Comparison of ENCODE assay signal across 8 cellular contexts in the genomic region with DNA sequence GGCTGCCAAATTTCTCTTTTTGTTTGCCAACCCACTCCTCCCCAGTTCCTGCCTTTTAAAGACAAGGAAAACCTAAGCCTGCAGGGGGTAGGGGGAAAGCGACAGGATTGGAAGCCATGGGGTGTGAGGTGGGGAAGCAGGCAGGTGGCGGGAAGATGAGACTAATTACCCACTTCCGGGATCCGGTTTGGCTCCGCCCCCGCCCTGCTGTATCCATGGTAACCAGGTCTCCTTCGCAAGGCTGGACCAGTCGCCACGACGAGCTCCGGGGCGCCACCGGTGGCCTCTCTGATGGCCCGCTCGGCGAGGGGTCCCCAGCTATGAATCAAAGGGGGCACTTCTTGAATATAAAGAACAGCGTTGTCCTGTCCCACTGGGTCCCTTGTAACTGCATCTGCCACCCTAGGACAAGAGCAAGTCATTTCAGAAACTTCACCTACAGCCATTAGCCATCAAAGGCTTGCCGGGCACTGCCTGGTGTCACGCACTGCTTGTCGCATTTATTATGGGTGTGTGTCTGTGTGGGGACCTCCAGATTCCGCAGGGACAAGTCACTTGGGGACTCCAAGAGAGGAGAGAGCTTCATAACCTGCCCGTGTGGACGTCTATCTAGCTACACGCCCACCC. TPM values are rescaled to one million over a fixed set of nuclear protein-coding genes. Genes with fewer than 3 reads are reported as not detected.
DNase-seq lines count a peak whose midpoint lies in the region; TF ChIP-seq lines count a peak whose summit lies in the region.

No MANE protein-coding gene starts in this region.

- H3K4me3 Mint-ChIP-seq in CD14-positive monocyte: peak overlapping the region in 1 of 2 donors; percentile 15

- DNase-seq in activated gamma-delta T cell treated with Interleukin-2 at 50 U/mL for 16 hours (peak; percentile 29), activated gamma-delta T cell (lab: John Stamatoyannopoulos, UW) (no peak), epithelial cell of esophagus (ENCODE audit: low read depth) (peak; percentile 14), H4 (ENCODE audit: low spot score) (no peak), CD14-positive monocyte (ENCODE audit: low spot score) (no peak), GOT3 (lab: John Stamatoyannopoulos, UW) (no peak)
- DNase-seq in activated CD4-positive, alpha-beta T cell treated with anti-CD3 and anti-CD28 coated beads for 4 hours: peak; percentile 46
- DNase-seq in stimulated activated CD8-positive, alpha-beta memory T cell treated with anti-CD3 and anti-CD28 coated beads, Interleukin-12 subunit alpha, Interleukin-12 subunit beta, amount 100 ng/mL, for 24 hours (ENCODE audit: extremely low read depth): peak; percentile 25

- no peak overlapping the region for H3K4me3 ChIP-seq in epithelial cell of esophagus (ENCODE audit: low read length)

- intact Hi-C loops in CD14-positive monocyte (cut with micrococcal nuclease): no loop called here

- peak overlapping the region in 1 of 7 donors; percentile 50 for H3K27ac Mint-ChIP-seq in CD14-positive monocyte

- peaks cover 0 to 3% (median 0%) of the 10 kb centered on the region in 7 donors for H3K9me3 Mint-ChIP-seq in CD14-positive monocyte

- no peaks in the 10 kb centered on the region for H3K36me3 Mint-ChIP-seq in CD14-positive monocyte

- no peak for TF ChIP-seq CTCF in epithelial cell of esophagus (IDR thresholded peaks at IDR 0.05; ENCODE audit: insufficient read depth, low read depth, low read length, missing control alignments)
- TF ChIP-seq CTCF in CD14-positive monocyte (IDR thresholded peaks at IDR 0.05): no peak

- H3K4me1 Mint-ChIP-seq in CD14-positive monocyte: no peaks in the 10 kb centered on the region

- peaks cover 11 to 46% (median 19%) of the 10 kb centered on the region in 3 donors for H3K27me3 Mint-ChIP-seq in CD14-positive monocyte (ENCODE audit: low read depth in 3 of 3)

RNA-seq across cellular contexts. Expression of gene LMTK2, which starts 55.4 kb away (rescaled TPM):
- total RNA-seq in H4 (2014; rRNA removed; shearing (Covaris generic)): 7.1 and 7.5 TPM in 2 replicates
- 1 to 10 TPM; 1.7 to 1.8 TPM for polyA plus RNA-seq in CD14-positive monocyte

Comparison
In these comparisons a context has a peak if more than half of its experiments do, and no peak if none do; other contexts are left out.
1. DNase-seq: peak in activated gamma-delta T cell treated with Interleukin-2 at 50 U/mL for 16 hours (single experiment), activated CD4-positive, alpha-beta T cell treated with anti-CD3 and anti-CD28 coated beads for 4 hours (2 of 2), epithelial cell of esophagus (single experiment) and stimulated activated CD8-positive, alpha-beta memory T cell treated with anti-CD3 and anti-CD28 coated beads, Interleukin-12 subunit alpha, Interleukin-12 subunit beta, amount 100 ng/mL, for 24 hours (single experiment); none in activated gamma-delta T cell (single experiment), H4 (single experiment), CD14-positive monocyte (single experiment) and GOT3 (single experiment).